15 cellular contexts compared by ENCODE assay signal in genomic region chr7:22724861-22725260, GRCh38. TPM values are rescaled to one million over a fixed set of nuclear protein-coding genes. Genes with fewer than 3 reads are reported as not detected.
"Had no signal": no experiment of that assay in that cellular context is flagged by ENCODE, and none has a peak within 500 bp of the region (broad histone marks: within the 10 kb centered on the region; RNA-seq: fewer than 3 reads in every experiment).

No MANE protein-coding gene starts in this region.

- H3K27me3 ChIP-seq: breast epithelium, uterus had no signal

- ATAC-seq: activated naive CD4-positive, alpha-beta T cell treated with anti-CD3 and anti-CD28 coated beads, Interleukin-2, amount 50 U/mL, for 72 hours; naive thymus-derived CD8-positive, alpha-beta T cell; T-cell had no signal

- H3K36me3 Mint-ChIP-seq: activated naive CD4-positive, alpha-beta T cell treated with anti-CD3 and anti-CD28 coated beads, Interleukin-2, amount 50 U/mL, for 72 hours; naive thymus-derived CD8-positive, alpha-beta T cell; T-cell had no signal

- H3K27ac Mint-ChIP-seq: activated CD4-positive, alpha-beta T cell treated with anti-CD3 and anti-CD28 coated beads, Interleukin-2, amount 10 ng/mL, durations not matched to agents 7 days and 5 days; activated naive CD4-positive, alpha-beta T cell treated with anti-CD3 and anti-CD28 coated beads, Interleukin-2, amount 50 U/mL, for 72 hours; activated T-cell treated with anti-CD3 and anti-CD28 coated beads, Interleukin-2, amount 50 U/mL, for 24 hours; naive thymus-derived CD8-positive, alpha-beta T cell; T-cell had no signal

- H3K4me3 Mint-ChIP-seq: activated CD4-positive, alpha-beta T cell treated with anti-CD3 and anti-CD28 coated beads, Interleukin-2, amount 10 ng/mL, durations not matched to agents 7 days and 5 days; activated T-cell treated with anti-CD3 and anti-CD28 coated beads, Interleukin-2, amount 50 U/mL, for 24 hours; endodermal cell; T-cell had no signal

- DNase-seq: activated CD4-positive, alpha-beta T cell treated with anti-CD3 and anti-CD28 coated beads, Interleukin-2, amount 10 ng/mL, durations not matched to agents 7 days and 5 days; activated effector memory CD4-positive, alpha-beta T cell treated with Interleukin-2 at 50 U/mL for 16 hours; activated T-cell treated with anti-CD3 and anti-CD28 coated beads, Interleukin-2, amount 50 U/mL, for 24 hours; amygdala; glutamatergic neuron; naive thymus-derived CD8-positive, alpha-beta T cell; occipital lobe; stimulated activated CD4-positive, alpha-beta T cell treated with anti-CD3 and anti-CD28 coated beads, Interleukin-4, amount 100 ng/mL, for 4 hours; T-cell; uterus had no signal

- H3K27ac ChIP-seq: breast epithelium, prostate gland, uterus had no signal

- H3K4me3 ChIP-seq: prostate gland, uterus had no signal

- H3K4me1 ChIP-seq: prostate gland had no signal

- H3K9me3 Mint-ChIP-seq: activated CD4-positive, alpha-beta T cell treated with anti-CD3 and anti-CD28 coated beads, Interleukin-2, amount 10 ng/mL, durations not matched to agents 7 days and 5 days; activated naive CD4-positive, alpha-beta T cell treated with anti-CD3 and anti-CD28 coated beads, Interleukin-2, amount 50 U/mL, for 72 hours; activated T-cell treated with anti-CD3 and anti-CD28 coated beads, Interleukin-2, amount 50 U/mL, for 24 hours; endodermal cell; naive thymus-derived CD8-positive, alpha-beta T cell; T-cell had no signal

- H3K9me3 ChIP-seq: breast epithelium, prostate gland, uterus had no signal

- H3K36me3 ChIP-seq: breast epithelium, prostate gland, uterus had no signal

RNA-seq across cellular contexts. Expression of gene IL6, which starts 2.1 kb away (rescaled TPM):
- total RNA-seq: activated naive CD4-positive, alpha-beta T cell treated with anti-CD3 and anti-CD28 coated beads, Interleukin-2, amount 50 U/mL, for 72 hours; cerebellum; naive thymus-derived CD8-positive, alpha-beta T cell; occipital lobe; prostate gland had no signal
